In the genomic region with DNA sequence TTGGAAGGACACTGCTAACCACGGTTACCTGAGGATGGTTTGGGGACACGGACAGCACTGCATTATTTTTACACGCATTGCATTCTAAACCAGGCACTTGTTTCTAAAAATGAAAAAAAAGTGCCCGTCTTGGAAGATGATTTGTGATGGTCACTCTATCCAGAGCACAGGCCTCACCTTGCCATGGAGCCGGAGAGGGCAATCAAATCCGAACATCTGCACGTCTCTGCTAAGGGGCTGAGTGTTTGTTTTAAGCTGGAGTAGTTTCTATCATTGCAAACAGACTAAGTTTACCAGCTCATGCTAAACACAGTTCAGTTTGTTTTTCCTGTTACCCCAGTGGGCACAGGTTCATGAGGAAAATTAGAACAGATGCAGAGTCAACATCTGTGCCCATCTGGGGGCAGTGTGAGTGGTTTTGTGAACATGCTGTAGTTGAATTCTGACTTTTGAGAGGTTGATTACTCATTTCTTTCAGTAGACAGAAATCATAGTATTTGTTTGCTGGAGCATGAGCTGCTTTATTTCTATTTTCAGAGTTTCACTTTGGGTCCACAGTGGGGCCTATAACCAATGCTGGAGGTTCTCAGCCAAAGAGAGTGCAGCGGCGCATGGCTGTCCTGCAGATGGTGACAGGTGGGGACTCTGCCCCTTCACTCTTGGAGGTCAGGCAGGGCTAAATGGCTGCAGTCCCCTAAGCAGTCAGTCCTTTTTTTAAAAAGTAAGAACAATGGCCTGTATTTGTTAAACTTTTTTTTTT, we compare ENCODE assay signal across 8 cellular contexts.
A peak's percentile ranks its signal among the peaks of the same experiment; 100 is the strongest.
DNase-seq lines count a peak whose midpoint lies in the region; ATAC-seq and TF ChIP-seq lines count a peak whose summit lies in the region.

No MANE protein-coding gene starts in this region.

- no peaks in the 10 kb centered on the region for H3K4me1 ChIP-seq in uterus

- peaks cover 4% of the 10 kb centered on the region for H3K9me3 Mint-ChIP-seq in activated naive CD8-positive, alpha-beta T cell treated with anti-CD3 and anti-CD28 coated beads for 36 hours

- no peaks in the 10 kb centered on the region for H3K27me3 Mint-ChIP-seq in activated naive CD8-positive, alpha-beta T cell treated with anti-CD3 and anti-CD28 coated beads for 36 hours

- peaks cover 4% of the 10 kb centered on the region for H3K36me3 Mint-ChIP-seq in activated naive CD8-positive, alpha-beta T cell treated with anti-CD3 and anti-CD28 coated beads for 36 hours

- ATAC-seq in GM19395 (IDR thresholded peaks at IDR 0.05; ENCODE audit: unreplicated experiment) (peak; percentile 59), HG03432 (IDR thresholded peaks at IDR 0.05; ENCODE audit: unreplicated experiment) (peak; percentile 63)

- POLR2A ChIA-PET in GM10248 (lab: Yijun Ruan, JAX): interaction anchor here (0.5 to 2.3 kb wide), 6 partner anchors 10 to 134 kb away, joined by 3 to 11 read pairs (median 4); no protein-coding TSS in a partner anchor

- TF ChIP-seq CTCF in GM10248 (IDR thresholded peaks at IDR 0.05; ENCODE audit: control extremely low read depth, extremely low read depth, low read depth, missing control alignments) (peak; percentile 33), uterus (IDR thresholded peaks at IDR 0.05) (no peak)

- intact Hi-C loops in uterus (cut with DNase I; ENCODE audit: low total_unique reads): loop anchor here (10.0 kb wide), 1 partner anchor 192 kb away; the partner anchor contains the start of gene IRF2

- no peak for TF ChIP-seq POLR2A in uterus (IDR thresholded peaks at IDR 0.05)

- H3K4me1 Mint-ChIP-seq in activated naive CD8-positive, alpha-beta T cell treated with anti-CD3 and anti-CD28 coated beads for 36 hours: peaks cover 73% of the 10 kb centered on the region

- H3K27ac ChIP-seq in uterus: no peak overlapping the region

- CTCF ChIA-PET in GM10248 (lab: Yijun Ruan, JAX): interaction anchor here (0.7 to 7.5 kb wide), 18 partner anchors 9 to 171 kb away, joined by 3 to 168 read pairs (median 4); no protein-coding TSS in a partner anchor

- H3K4me3 Mint-ChIP-seq in activated naive CD8-positive, alpha-beta T cell treated with anti-CD3 and anti-CD28 coated beads for 36 hours: peak overlapping the region; percentile 29

- H3K27ac Mint-ChIP-seq in activated naive CD8-positive, alpha-beta T cell treated with anti-CD3 and anti-CD28 coated beads for 36 hours: peak overlapping the region; percentile 94

- no peaks in the 10 kb centered on the region for H3K9me3 ChIP-seq in uterus

- no peak overlapping the region for H3K4me3 ChIP-seq in uterus

- no peaks in the 10 kb centered on the region for H3K36me3 ChIP-seq in uterus

- H3K27me3 ChIP-seq in uterus: no peaks in the 10 kb centered on the region

- peak; percentile 79 for DNase-seq in GM10248 (ENCODE audit: extremely low spot score)
- DNase-seq in activated naive CD8-positive, alpha-beta T cell treated with anti-CD3 and anti-CD28 coated beads for 36 hours: peak; percentile 35
- DNase-seq in activated gamma-delta T cell treated with Interleukin-2 at 50 U/mL for 16 hours: no peak
- DNase-seq in KG1 (lab: John Stamatoyannopoulos, UW): no peak
- DNase-seq in uterus: no peak
- DNase-seq in SK-N-DZ (ENCODE audit: low spot score): no peak

Comparison
In these comparisons a context has a peak if more than half of its experiments do, and no peak if none do; other contexts are left out.
1. DNase-seq: peak in GM10248 (single experiment) and activated naive CD8-positive, alpha-beta T cell treated with anti-CD3 and anti-CD28 coated beads for 36 hours (single experiment); none in activated gamma-delta T cell treated with Interleukin-2 at 50 U/mL for 16 hours (single experiment), KG1 (single experiment), uterus (0 of 2) and SK-N-DZ (single experiment).